In genomic region chr14:68819260-68819691, GRCh38 we compare ENCODE assay signal across 9 cellular contexts. TPM values are rescaled to one million over a fixed set of nuclear protein-coding genes. Genes with fewer than 3 reads are reported as not detected.
DNase-seq lines count a peak whose midpoint lies in the region; ATAC-seq and TF ChIP-seq lines count a peak whose summit lies in the region.
"Had no signal": no experiment of that assay in that cellular context is flagged by ENCODE, and none has a peak within 500 bp of the region (broad histone marks: within the 10 kb centered on the region; RNA-seq: fewer than 3 reads in every experiment).

No MANE protein-coding gene starts in this region.

- H3K36me3 ChIP-seq in Caco-2 (ENCODE audit: control insufficient read depth, insufficient read depth, low read length) (no peaks in the 10 kb centered on the region), muscle layer of duodenum (ENCODE audit: control insufficient read depth in 1 of 2, insufficient read depth in 2 of 2, low read length in 2 of 2) (no peaks in the 10 kb centered on the region)

- H3K4me3 Mint-ChIP-seq in Caco-2 (ENCODE audit: unreplicated experiment): no peak overlapping the region
- H3K4me3 Mint-ChIP-seq in chondrocyte (ENCODE audit: unreplicated experiment): no peak overlapping the region
- H3K4me3 Mint-ChIP-seq: neural crest cell had no signal

- no peak overlapping the region for H3K4me3 ChIP-seq in Caco-2 (ENCODE audit: low read depth, low read length)
- H3K4me3 ChIP-seq in muscle layer of duodenum (ENCODE audit: low read depth in 1 of 2, low read length in 2 of 2): peak overlapping the region in 1 of 2 donors; percentile 33

- TF ChIP-seq CTCF in Caco-2 (IDR thresholded peaks at IDR 0.05; ENCODE audit: insufficient read depth in 1 of 2, low read depth in 1 of 2, low read length in 1 of 2, severe bottlenecking in 1 of 2, unreplicated experiment in 1 of 2) (no peak), chondrocyte (IDR thresholded peaks at IDR 0.05) (no peak)

- H3K27me3 ChIP-seq in Caco-2 (replicated peaks; ENCODE audit: control insufficient read depth, insufficient read depth, low read length) (no peaks in the 10 kb centered on the region), muscle layer of duodenum (ENCODE audit: low read depth, low read length) (no peaks in the 10 kb centered on the region)

- intact Hi-C loops in Caco-2 (cut with micrococcal nuclease; ENCODE audit: unreplicated experiment): loop anchor here (5.0 to 10.0 kb wide), 3 partner anchors 152 to 522 kb away; no protein-coding TSS in a partner anchor

- H3K4me1 ChIP-seq in Caco-2 (peaks cover 21% of the 10 kb centered on the region), muscle layer of duodenum (ENCODE audit: control insufficient read depth in 1 of 2, insufficient read depth in 2 of 2, low read length in 2 of 2) (peaks cover 11 to 17% of the 10 kb centered on the region in 2 donors)

- peak overlapping the region; percentile 78 for H3K27ac ChIP-seq in muscle layer of duodenum (ENCODE audit: low read length)

- H3K27ac Mint-ChIP-seq in Caco-2 (ENCODE audit: unreplicated experiment): no peak overlapping the region
- peak overlapping the region; percentile 57 for H3K27ac Mint-ChIP-seq in chondrocyte (ENCODE audit: unreplicated experiment)

- H3K9me3 ChIP-seq in Caco-2 (no peaks in the 10 kb centered on the region), muscle layer of duodenum (ENCODE audit: control insufficient read depth in 1 of 2, low read length in 2 of 2) (no peaks in the 10 kb centered on the region)

- peaks cover 16% of the 10 kb centered on the region for H3K4me1 Mint-ChIP-seq in Caco-2 (ENCODE audit: low read depth, unreplicated experiment)
- peaks cover 42% of the 10 kb centered on the region for H3K4me1 Mint-ChIP-seq in chondrocyte (ENCODE audit: low read depth)

- H3K36me3 Mint-ChIP-seq in Caco-2 (ENCODE audit: insufficient read depth, unreplicated experiment): peaks cover 5% of the 10 kb centered on the region
- peaks cover 7% of the 10 kb centered on the region for H3K36me3 Mint-ChIP-seq in chondrocyte (ENCODE audit: low read depth)

- peak; percentile 28 to 71 for DNase-seq in Caco-2
- DNase-seq in NCI-H226: peak; percentile 71
- DNase-seq in chondrocyte (ENCODE audit: low spot score): no peak
- DNase-seq in occipital lobe (lab: John Stamatoyannopoulos, UW): no peak

- H3K27me3 Mint-ChIP-seq in Caco-2 (ENCODE audit: insufficient read depth, unreplicated experiment) (no peaks in the 10 kb centered on the region), chondrocyte (ENCODE audit: low read depth) (no peaks in the 10 kb centered on the region)

- ATAC-seq in GM19351 (IDR thresholded peaks at IDR 0.05; ENCODE audit: unreplicated experiment) (no peak), HG03039 (IDR thresholded peaks at IDR 0.05; ENCODE audit: unreplicated experiment) (no peak), GM18909 (IDR thresholded peaks at IDR 0.05; ENCODE audit: poor library complexity, unreplicated experiment) (no peak)

- CTCF ChIA-PET in Caco-2 (lab: Charles Lee): interaction anchor here (1.3 kb wide), 1 partner anchor 25 kb away, joined by 6 read pairs; no protein-coding TSS in a partner anchor

- POLR2A ChIA-PET in Caco-2 (lab: Charles Lee): interaction anchor here (0.5 to 0.7 kb wide), 3 partner anchors 26 to 681 kb away, joined by 3 to 5 read pairs (median 3); partner anchors contain the start of gene ZFP36L1

- no TSS peak for BruUV-seq in Caco-2 (replicated peaks; lab: Mats Ljungman, UMichigan)

- no peaks in the 10 kb centered on the region for H3K9me3 Mint-ChIP-seq in Caco-2 (ENCODE audit: unreplicated experiment)
- H3K9me3 Mint-ChIP-seq in chondrocyte (ENCODE audit: low read depth): no peaks in the 10 kb centered on the region
- H3K9me3 Mint-ChIP-seq: neural crest cell had no signal

RNA-seq across cellular contexts. Expression of gene ZFP36L1, which starts 26.4 kb away (rescaled TPM):
- total RNA-seq in Caco-2 (2022): 94.8 and 103 TPM in 2 replicates
- total RNA-seq in chondrocyte: 82.5 to 195 TPM (median 180 TPM) in 3 replicates
- total RNA-seq in occipital lobe: 7.3 TPM

Comparison
In these comparisons a context has a peak if more than half of its experiments do, and no peak if none do; other contexts are left out.
1. DNase-seq: peak in Caco-2 (2 of 2) and NCI-H226 (single experiment); none in chondrocyte (single experiment) and occipital lobe (single experiment).
2. RNA of gene ZFP36L1, which starts 26.4 kb away (total RNA-seq): 82.5 to 195 TPM in chondrocyte and 94.8 to 103 TPM in Caco-2; 7.3 TPM in occipital lobe (single experiment); every median in the first group is over 10 times any median in the second.